Comparison of ENCODE assay signal across 8 cellular contexts in genomic region chr2:203238711-203239526, GRCh38. TPM values are rescaled to one million over a fixed set of nuclear protein-coding genes. Genes with fewer than 3 reads are reported as not detected.
DNase-seq lines count a peak whose midpoint lies in the region; ATAC-seq and TF ChIP-seq lines count a peak whose summit lies in the region.

TSS of gene CYP20A1 (plus strand) at chr2:203239018. CDS start at chr2:203239063, 45 bp downstream.

- POLR2A ChIA-PET in PC-3 (lab: Charles Lee; ENCODE audit: unreplicated experiment): interaction anchor here (0.5 to 0.8 kb wide), 3 partner anchors 298 to 573 kb away, joined by 3 to 7 read pairs (median 4); no protein-coding TSS in a partner anchor

- peak within 1 kb of the TSS; percentile 97 for H3K4me3 ChIP-seq in Jurkat, Clone E6-1 (ENCODE audit: low read length)
- H3K4me3 ChIP-seq in PC-3 (ENCODE audit: low read length) (peak within 1 kb of the TSS; percentile 95), esophagus (ENCODE audit: low read depth in 1 of 2, low read length in 2 of 2) (peak within 1 kb of the TSS; percentile 69 to 81), muscle layer of colon (ENCODE audit: low read depth in 1 of 2, low read length in 2 of 2) (peak within 1 kb of the TSS; percentile 95 to 100)

- CTCF ChIA-PET in PC-3 (lab: Charles Lee): interaction anchor here (0.7 kb wide), 1 partner anchor 536 kb away, joined by 4 read pairs; no protein-coding TSS in a partner anchor

- peak; percentile 44 for TF ChIP-seq CTCF in PC-3 (conservative IDR thresholded peaks at IDR 0.05; ENCODE audit: low read depth, low read length)

- 0 to 1% methylated on average over 73 to 80 of the region's 80 CpGs for WGBS in esophagus, 2 donors

- H4K20me1 ChIP-seq in PC-3 (ENCODE audit: low read length): no peaks in the 10 kb centered on the region

- peak within 1 kb of the TSS; percentile 99 for H3K4me2 ChIP-seq in PC-3 (ENCODE audit: low read length)

- no peaks in the 10 kb centered on the region for H3F3A ChIP-seq in PC-3 (ENCODE audit: low read length, unreplicated experiment)

- no TSS peak for BruUV-seq in PC-3 (replicated peaks; lab: Mats Ljungman, UMichigan)

- intact Hi-C loops in PC-3 (cut with micrococcal nuclease): loop anchor here (2.0 kb wide), 1 partner anchor 208 kb away; no protein-coding TSS in a partner anchor

- H2AFZ ChIP-seq in PC-3 (ENCODE audit: low read length): peak within 1 kb of the TSS; percentile 92

- no peaks in the 10 kb centered on the region for H3K9me2 ChIP-seq in PC-3 (replicated peaks; ENCODE audit: low read length)

- H3K9ac ChIP-seq in PC-3 (ENCODE audit: low read length): peak within 1 kb of the TSS; percentile 91
- H3K9ac ChIP-seq in muscle layer of colon (ENCODE audit: low read length): peak within 1 kb of the TSS; percentile 80

- H3K9me3 ChIP-seq in PC-3 (ENCODE audit: low read length): no peaks in the 10 kb centered on the region
- no peaks in the 10 kb centered on the region for H3K9me3 ChIP-seq in esophagus (ENCODE audit: control insufficient read depth in 2 of 2, insufficient read depth in 1 of 2, low read depth in 1 of 2, low read length in 1 of 2)
- no peaks in the 10 kb centered on the region for H3K9me3 ChIP-seq in muscle layer of colon (ENCODE audit: low read length)

- DNase-seq in DMS53 (lab: John Stamatoyannopoulos, UW) (peak; percentile 98), PC-3 (peak; percentile 96)
- DNase-seq in Jurkat, Clone E6-1 (ENCODE audit: low read depth, low spot score): peak; percentile 93
- DNase-seq in activated T-cell treated with anti-CD3 and anti-CD28 coated beads, Interleukin-2, amount 50 U/mL, for 1 hour: peak; percentile 98
- peak; percentile 90 for DNase-seq in stimulated activated CD8-positive, alpha-beta memory T cell treated with anti-CD3 and anti-CD28 coated beads, Interleukin-7, amount 100 ng/mL, for 24 hours (ENCODE audit: low read depth)

- no peaks in the 10 kb centered on the region for H3K36me3 ChIP-seq in PC-3 (ENCODE audit: low read depth, low read length)
- H3K36me3 ChIP-seq in esophagus (ENCODE audit: control insufficient read depth in 2 of 2, insufficient read depth in 2 of 2, low read length in 1 of 2): no peaks in the 10 kb centered on the region
- no peaks in the 10 kb centered on the region for H3K36me3 ChIP-seq in muscle layer of colon (ENCODE audit: insufficient read depth, low read length)

- H3K79me2 ChIP-seq in PC-3 (ENCODE audit: low read length): peaks cover 35% of the 10 kb centered on the region

- H3K4me1 ChIP-seq in PC-3 (ENCODE audit: insufficient read depth, low read length) (peaks cover 16% of the 10 kb centered on the region), esophagus (ENCODE audit: control insufficient read depth in 2 of 2, insufficient read depth in 2 of 2, low read length in 1 of 2) (peaks cover 0 to 2% of the 10 kb centered on the region in 2 donors), muscle layer of colon (ENCODE audit: insufficient read depth, low read length) (peaks cover 20% of the 10 kb centered on the region)

- H3K27ac ChIP-seq in PC-3 (ENCODE audit: low read length): peak within 1 kb of the TSS; percentile 88
- H3K27ac ChIP-seq in esophagus (ENCODE audit: low read depth in 2 of 2, low read length in 1 of 2): peak within 1 kb of the TSS; percentile 94
- H3K27ac ChIP-seq in muscle layer of colon (ENCODE audit: low read depth, low read length): peak within 1 kb of the TSS; percentile 95

- ATAC-seq in GM21619 (IDR thresholded peaks at IDR 0.05; ENCODE audit: unreplicated experiment) (peak; percentile 86), PC-3 (peak; percentile 91)

- no peaks in the 10 kb centered on the region for H3K27me3 ChIP-seq in PC-3 (ENCODE audit: low read length)
- H3K27me3 ChIP-seq in esophagus (ENCODE audit: control insufficient read depth in 1 of 2, insufficient read depth in 2 of 2, low read length in 2 of 2): no peaks in the 10 kb centered on the region
- H3K27me3 ChIP-seq in muscle layer of colon (ENCODE audit: control insufficient read depth in 1 of 2, insufficient read depth in 2 of 2, low read length in 2 of 2): no peaks in the 10 kb centered on the region

RNA-seq across cellular contexts. Expression of gene CYP20A1, which starts in this region (rescaled TPM):
- polyA plus RNA-seq in Jurkat, Clone E6-1 (2012; ENCODE audit: insufficient read depth, insufficient read length): 9.2 TPM
- total RNA-seq in PC-3 (2014; rRNA removed): 12.6 and 14.1 TPM in 2 replicates
- 1 to 10 TPM; 6.1 to 6.8 TPM for polyA plus RNA-seq in esophagus

Comparison
In these comparisons a context has a peak if more than half of its experiments do, and no peak if none do; other contexts are left out.
1. Peak in every context shown above with its lines: DNase-seq, ATAC-seq, H3K4me3 ChIP-seq and H3K27ac ChIP-seq.